ENCODE assay signal across 12 cellular contexts in genomic region chr18:10926565-10927194, GRCh38.
A peak's percentile ranks its signal among the peaks of the same experiment; 100 is the strongest.
DNase-seq lines count a peak whose midpoint lies in the region; ATAC-seq and TF ChIP-seq lines count a peak whose summit lies in the region.
"Had no signal": no experiment of that assay in that cellular context is flagged by ENCODE, and none has a peak within 500 bp of the region (broad histone marks: within the 10 kb centered on the region; RNA-seq: fewer than 3 reads in every experiment).

No MANE protein-coding gene starts in this region.

- H3K4me3 Mint-ChIP-seq in type B pancreatic cell, result no peak overlapping the region
- H3K4me3 Mint-ChIP-seq in natural killer cell treated with Interleukin-12 subunit alpha and Interleukin-12 subunit beta and Interleukin-15 and Interleukin-18, amount 100 ng/mL, for 72 hours, result no peak overlapping the region
- H3K4me3 Mint-ChIP-seq: activated naive CD4-positive, alpha-beta T cell treated with anti-CD3 and anti-CD28 coated beads, Interleukin-2, amount 10 ng/mL, durations not matched to agents 7 days and 5 days had no signal

- H3K9me3 Mint-ChIP-seq in type B pancreatic cell, result no peaks in the 10 kb centered on the region
- H3K9me3 Mint-ChIP-seq in natural killer cell treated with Interleukin-12 subunit alpha and Interleukin-12 subunit beta and Interleukin-15 and Interleukin-18, amount 100 ng/mL, for 72 hours, result no peaks in the 10 kb centered on the region
- H3K9me3 Mint-ChIP-seq: activated naive CD4-positive, alpha-beta T cell treated with anti-CD3 and anti-CD28 coated beads, Interleukin-2, amount 10 ng/mL, durations not matched to agents 7 days and 5 days had no signal

- no peaks in the 10 kb centered on the region for H3K27me3 ChIP-seq in ascending aorta
- no peaks in the 10 kb centered on the region for H3K27me3 ChIP-seq in left lung

- no peaks in the 10 kb centered on the region for H3K36me3 Mint-ChIP-seq in type B pancreatic cell
- no peaks in the 10 kb centered on the region for H3K36me3 Mint-ChIP-seq in natural killer cell treated with Interleukin-12 subunit alpha and Interleukin-12 subunit beta and Interleukin-15 and Interleukin-18, amount 100 ng/mL, for 72 hours
- H3K36me3 Mint-ChIP-seq: activated naive CD4-positive, alpha-beta T cell treated with anti-CD3 and anti-CD28 coated beads, Interleukin-2, amount 10 ng/mL, durations not matched to agents 7 days and 5 days had no signal

- H3K9me3 ChIP-seq in ascending aorta, result no peaks in the 10 kb centered on the region
- no peaks in the 10 kb centered on the region for H3K9me3 ChIP-seq in left lung

- DNase-seq in H4 (ENCODE audit: low spot score) (peak; percentile 92), ascending aorta (ENCODE audit: low spot score in 2 of 2) (no peak), left lung (peak in 1 of 2 donors; percentile 50), type B pancreatic cell (ENCODE audit: extremely low spot score, unreplicated experiment) (no peak), SIG-M5 treated with dmso at 0.1 percent for 504 hours (lab: John Stamatoyannopoulos, UW; ENCODE audit: unreplicated experiment) (no peak), NCI-H82 (lab: John Stamatoyannopoulos, UW) (no peak)
- no peak for DNase-seq in natural killer cell treated with Interleukin-12 subunit alpha and Interleukin-12 subunit beta and Interleukin-15 and Interleukin-18, amount 100 ng/mL, for 72 hours (ENCODE audit: low spot score)
- DNase-seq in activated CD8-positive, alpha-beta memory T cell treated with anti-CD3 and anti-CD28 coated beads, Interleukin-2, amount 50 U/mL, for 48 hours, result no peak
- DNase-seq: activated naive CD4-positive, alpha-beta T cell treated with anti-CD3 and anti-CD28 coated beads, Interleukin-2, amount 10 ng/mL, durations not matched to agents 7 days and 5 days; NCI-H146; stimulated activated CD4-positive, alpha-beta T cell treated with anti-CD3 and anti-CD28 coated beads, Interleukin-2, amount 100 ng/mL, for 48 hours; T-helper 1 cell had no signal

- intact Hi-C loops in ascending aorta (cut with DNase I) (no loop called here), left lung (cut with DNase I) (no loop called here)

- H3K36me3 ChIP-seq in ascending aorta (no peaks in the 10 kb centered on the region), left lung (no peaks in the 10 kb centered on the region)

- peaks cover 24% of the 10 kb centered on the region for H3K4me1 Mint-ChIP-seq in type B pancreatic cell (ENCODE audit: unreplicated experiment)
- H3K4me1 Mint-ChIP-seq in natural killer cell treated with Interleukin-12 subunit alpha and Interleukin-12 subunit beta and Interleukin-15 and Interleukin-18, amount 100 ng/mL, for 72 hours (ENCODE audit: low read depth in 2 of 2), result no peaks in the 10 kb centered on the region
- H3K4me1 Mint-ChIP-seq: activated naive CD4-positive, alpha-beta T cell treated with anti-CD3 and anti-CD28 coated beads, Interleukin-2, amount 10 ng/mL, durations not matched to agents 7 days and 5 days had no signal

- peak overlapping the region; percentile 20 for H3K27ac Mint-ChIP-seq in type B pancreatic cell
- no peak overlapping the region for H3K27ac Mint-ChIP-seq in natural killer cell treated with Interleukin-12 subunit alpha and Interleukin-12 subunit beta and Interleukin-15 and Interleukin-18, amount 100 ng/mL, for 72 hours

- TF ChIP-seq CTCF in ascending aorta (IDR thresholded peaks at IDR 0.05), result no peak
- no peak for TF ChIP-seq CTCF in left lung (IDR thresholded peaks at IDR 0.05)
- TF ChIP-seq CTCF in type B pancreatic cell (conservative IDR thresholded peaks at IDR 0.05), result peak; percentile 38

- H3K4me1 ChIP-seq in ascending aorta (peaks cover 0 to 4% of the 10 kb centered on the region in 2 donors), left lung (peaks cover 0 to 6% of the 10 kb centered on the region in 2 donors)

- peak; percentile 16 for ATAC-seq in left lung
- no peak for ATAC-seq in natural killer cell treated with Interleukin-12 subunit alpha and Interleukin-12 subunit beta and Interleukin-15 and Interleukin-18, amount 100 ng/mL, for 72 hours

- H3K27ac ChIP-seq in ascending aorta (peak overlapping the region; percentile 49 to 61), left lung (peak overlapping the region; percentile 5 to 73)

- H3K4me3 ChIP-seq in ascending aorta (peak overlapping the region in 1 of 2 donors; percentile 52), left lung (no peak overlapping the region)

- no peaks in the 10 kb centered on the region for H3K27me3 Mint-ChIP-seq in type B pancreatic cell
- no peaks in the 10 kb centered on the region for H3K27me3 Mint-ChIP-seq in natural killer cell treated with Interleukin-12 subunit alpha and Interleukin-12 subunit beta and Interleukin-15 and Interleukin-18, amount 100 ng/mL, for 72 hours
- H3K27me3 Mint-ChIP-seq: activated naive CD4-positive, alpha-beta T cell treated with anti-CD3 and anti-CD28 coated beads, Interleukin-2, amount 10 ng/mL, durations not matched to agents 7 days and 5 days had no signal
